Comparison of ENCODE assay signal across 1 cellular context in the genomic region with DNA sequence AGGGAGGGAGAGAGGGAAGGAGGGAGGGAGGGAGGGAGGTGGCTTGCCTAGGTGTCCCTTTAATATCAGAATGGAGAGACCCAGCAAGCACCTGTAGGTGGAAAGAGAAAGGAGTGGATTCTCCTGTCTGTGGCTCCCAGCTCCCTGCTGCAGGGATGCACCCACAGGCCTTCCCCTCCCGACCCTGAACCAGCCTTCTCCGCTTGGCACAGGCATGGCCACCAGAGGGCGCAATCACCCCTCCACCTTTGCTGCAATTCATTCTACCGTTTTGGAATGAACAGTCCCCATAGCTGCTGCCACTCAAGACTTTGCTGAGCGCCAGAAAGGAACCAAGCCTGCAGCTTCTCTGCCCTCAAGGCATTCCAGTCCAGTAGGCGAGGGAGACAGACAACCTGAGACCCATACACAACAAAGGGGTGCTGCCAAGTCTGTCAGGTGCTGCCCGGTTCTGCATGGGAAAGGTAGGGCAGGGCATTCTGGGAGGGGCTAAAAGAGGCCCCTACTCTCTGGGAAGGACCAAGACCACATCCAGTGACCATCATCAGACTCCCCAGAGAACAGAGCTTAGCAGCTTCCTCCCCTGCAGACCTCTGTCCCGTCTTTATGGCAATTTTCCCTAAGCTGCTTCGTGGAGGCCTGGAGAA.
TF ChIP-seq lines count a peak whose summit lies in the region.

No MANE protein-coding gene starts in this region.

TF ChIP-seq in WTC11, 78 proteins besides CTCF, POLR2A, EP300 and RAD21 (continued from another document):
- TF ChIP-seq, protein P1, sequence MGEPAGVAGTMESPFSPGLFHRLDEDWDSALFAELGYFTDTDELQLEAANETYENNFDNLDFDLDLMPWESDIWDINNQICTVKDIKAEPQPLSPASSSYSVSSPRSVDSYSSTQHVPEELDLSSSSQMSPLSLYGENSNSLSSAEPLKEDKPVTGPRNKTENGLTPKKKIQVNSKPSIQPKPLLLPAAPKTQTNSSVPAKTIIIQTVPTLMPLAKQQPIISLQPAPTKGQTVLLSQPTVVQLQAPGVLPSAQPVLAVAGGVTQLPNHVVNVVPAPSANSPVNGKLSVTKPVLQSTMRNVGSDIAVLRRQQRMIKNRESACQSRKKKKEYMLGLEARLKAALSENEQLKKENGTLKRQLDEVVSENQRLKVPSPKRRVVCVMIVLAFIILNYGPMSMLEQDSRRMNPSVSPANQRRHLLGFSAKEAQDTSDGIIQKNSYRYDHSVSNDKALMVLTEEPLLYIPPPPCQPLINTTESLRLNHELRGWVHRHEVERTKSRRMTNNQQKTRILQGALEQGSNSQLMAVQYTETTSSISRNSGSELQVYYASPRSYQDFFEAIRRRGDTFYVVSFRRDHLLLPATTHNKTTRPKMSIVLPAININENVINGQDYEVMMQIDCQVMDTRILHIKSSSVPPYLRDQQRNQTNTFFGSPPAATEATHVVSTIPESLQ (CRISPR knock-in tag; IDR thresholded peaks at IDR 0.05): no peak
- no peak for TF ChIP-seq NFATC4 (CRISPR knock-in tag; IDR thresholded peaks at IDR 0.05)
- TF ChIP-seq, protein P2, sequence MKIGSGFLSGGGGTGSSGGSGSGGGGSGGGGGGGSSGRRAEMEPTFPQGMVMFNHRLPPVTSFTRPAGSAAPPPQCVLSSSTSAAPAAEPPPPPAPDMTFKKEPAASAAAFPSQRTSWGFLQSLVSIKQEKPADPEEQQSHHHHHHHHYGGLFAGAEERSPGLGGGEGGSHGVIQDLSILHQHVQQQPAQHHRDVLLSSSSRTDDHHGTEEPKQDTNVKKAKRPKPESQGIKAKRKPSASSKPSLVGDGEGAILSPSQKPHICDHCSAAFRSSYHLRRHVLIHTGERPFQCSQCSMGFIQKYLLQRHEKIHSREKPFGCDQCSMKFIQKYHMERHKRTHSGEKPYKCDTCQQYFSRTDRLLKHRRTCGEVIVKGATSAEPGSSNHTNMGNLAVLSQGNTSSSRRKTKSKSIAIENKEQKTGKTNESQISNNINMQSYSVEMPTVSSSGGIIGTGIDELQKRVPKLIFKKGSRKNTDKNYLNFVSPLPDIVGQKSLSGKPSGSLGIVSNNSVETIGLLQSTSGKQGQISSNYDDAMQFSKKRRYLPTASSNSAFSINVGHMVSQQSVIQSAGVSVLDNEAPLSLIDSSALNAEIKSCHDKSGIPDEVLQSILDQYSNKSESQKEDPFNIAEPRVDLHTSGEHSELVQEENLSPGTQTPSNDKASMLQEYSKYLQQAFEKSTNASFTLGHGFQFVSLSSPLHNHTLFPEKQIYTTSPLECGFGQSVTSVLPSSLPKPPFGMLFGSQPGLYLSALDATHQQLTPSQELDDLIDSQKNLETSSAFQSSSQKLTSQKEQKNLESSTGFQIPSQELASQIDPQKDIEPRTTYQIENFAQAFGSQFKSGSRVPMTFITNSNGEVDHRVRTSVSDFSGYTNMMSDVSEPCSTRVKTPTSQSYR (CRISPR knock-in tag; IDR thresholded peaks at IDR 0.05): no peak
- TF ChIP-seq, protein P3, sequence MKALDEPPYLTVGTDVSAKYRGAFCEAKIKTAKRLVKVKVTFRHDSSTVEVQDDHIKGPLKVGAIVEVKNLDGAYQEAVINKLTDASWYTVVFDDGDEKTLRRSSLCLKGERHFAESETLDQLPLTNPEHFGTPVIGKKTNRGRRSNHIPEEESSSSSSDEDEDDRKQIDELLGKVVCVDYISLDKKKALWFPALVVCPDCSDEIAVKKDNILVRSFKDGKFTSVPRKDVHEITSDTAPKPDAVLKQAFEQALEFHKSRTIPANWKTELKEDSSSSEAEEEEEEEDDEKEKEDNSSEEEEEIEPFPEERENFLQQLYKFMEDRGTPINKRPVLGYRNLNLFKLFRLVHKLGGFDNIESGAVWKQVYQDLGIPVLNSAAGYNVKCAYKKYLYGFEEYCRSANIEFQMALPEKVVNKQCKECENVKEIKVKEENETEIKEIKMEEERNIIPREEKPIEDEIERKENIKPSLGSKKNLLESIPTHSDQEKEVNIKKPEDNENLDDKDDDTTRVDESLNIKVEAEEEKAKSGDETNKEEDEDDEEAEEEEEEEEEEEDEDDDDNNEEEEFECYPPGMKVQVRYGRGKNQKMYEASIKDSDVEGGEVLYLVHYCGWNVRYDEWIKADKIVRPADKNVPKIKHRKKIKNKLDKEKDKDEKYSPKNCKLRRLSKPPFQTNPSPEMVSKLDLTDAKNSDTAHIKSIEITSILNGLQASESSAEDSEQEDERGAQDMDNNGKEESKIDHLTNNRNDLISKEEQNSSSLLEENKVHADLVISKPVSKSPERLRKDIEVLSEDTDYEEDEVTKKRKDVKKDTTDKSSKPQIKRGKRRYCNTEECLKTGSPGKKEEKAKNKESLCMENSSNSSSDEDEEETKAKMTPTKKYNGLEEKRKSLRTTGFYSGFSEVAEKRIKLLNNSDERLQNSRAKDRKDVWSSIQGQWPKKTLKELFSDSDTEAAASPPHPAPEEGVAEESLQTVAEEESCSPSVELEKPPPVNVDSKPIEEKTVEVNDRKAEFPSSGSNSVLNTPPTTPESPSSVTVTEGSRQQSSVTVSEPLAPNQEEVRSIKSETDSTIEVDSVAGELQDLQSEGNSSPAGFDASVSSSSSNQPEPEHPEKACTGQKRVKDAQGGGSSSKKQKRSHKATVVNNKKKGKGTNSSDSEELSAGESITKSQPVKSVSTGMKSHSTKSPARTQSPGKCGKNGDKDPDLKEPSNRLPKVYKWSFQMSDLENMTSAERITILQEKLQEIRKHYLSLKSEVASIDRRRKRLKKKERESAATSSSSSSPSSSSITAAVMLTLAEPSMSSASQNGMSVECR (CRISPR knock-in tag; IDR thresholded peaks at IDR 0.05; ENCODE audit: borderline replicate concordance): no peak
- no peak for TF ChIP-seq ETV6 (CRISPR knock-in tag; IDR thresholded peaks at IDR 0.05)
- TF ChIP-seq, protein P4, sequence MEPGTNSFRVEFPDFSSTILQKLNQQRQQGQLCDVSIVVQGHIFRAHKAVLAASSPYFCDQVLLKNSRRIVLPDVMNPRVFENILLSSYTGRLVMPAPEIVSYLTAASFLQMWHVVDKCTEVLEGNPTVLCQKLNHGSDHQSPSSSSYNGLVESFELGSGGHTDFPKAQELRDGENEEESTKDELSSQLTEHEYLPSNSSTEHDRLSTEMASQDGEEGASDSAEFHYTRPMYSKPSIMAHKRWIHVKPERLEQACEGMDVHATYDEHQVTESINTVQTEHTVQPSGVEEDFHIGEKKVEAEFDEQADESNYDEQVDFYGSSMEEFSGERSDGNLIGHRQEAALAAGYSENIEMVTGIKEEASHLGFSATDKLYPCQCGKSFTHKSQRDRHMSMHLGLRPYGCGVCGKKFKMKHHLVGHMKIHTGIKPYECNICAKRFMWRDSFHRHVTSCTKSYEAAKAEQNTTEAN (CRISPR knock-in tag; IDR thresholded peaks at IDR 0.05): no peak
- TF ChIP-seq, protein P5, sequence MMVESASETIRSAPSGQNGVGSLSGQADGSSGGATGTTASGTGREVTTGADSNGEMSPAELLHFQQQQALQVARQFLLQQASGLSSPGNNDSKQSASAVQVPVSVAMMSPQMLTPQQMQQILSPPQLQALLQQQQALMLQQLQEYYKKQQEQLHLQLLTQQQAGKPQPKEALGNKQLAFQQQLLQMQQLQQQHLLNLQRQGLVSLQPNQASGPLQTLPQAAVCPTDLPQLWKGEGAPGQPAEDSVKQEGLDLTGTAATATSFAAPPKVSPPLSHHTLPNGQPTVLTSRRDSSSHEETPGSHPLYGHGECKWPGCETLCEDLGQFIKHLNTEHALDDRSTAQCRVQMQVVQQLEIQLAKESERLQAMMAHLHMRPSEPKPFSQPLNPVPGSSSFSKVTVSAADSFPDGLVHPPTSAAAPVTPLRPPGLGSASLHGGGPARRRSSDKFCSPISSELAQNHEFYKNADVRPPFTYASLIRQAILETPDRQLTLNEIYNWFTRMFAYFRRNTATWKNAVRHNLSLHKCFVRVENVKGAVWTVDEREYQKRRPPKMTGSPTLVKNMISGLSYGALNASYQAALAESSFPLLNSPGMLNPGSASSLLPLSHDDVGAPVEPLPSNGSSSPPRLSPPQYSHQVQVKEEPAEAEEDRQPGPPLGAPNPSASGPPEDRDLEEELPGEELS (CRISPR knock-in tag; IDR thresholded peaks at IDR 0.05): no peak
- TF ChIP-seq MYBL2 (CRISPR knock-in tag; IDR thresholded peaks at IDR 0.05): no peak
- TF ChIP-seq, protein P6, sequence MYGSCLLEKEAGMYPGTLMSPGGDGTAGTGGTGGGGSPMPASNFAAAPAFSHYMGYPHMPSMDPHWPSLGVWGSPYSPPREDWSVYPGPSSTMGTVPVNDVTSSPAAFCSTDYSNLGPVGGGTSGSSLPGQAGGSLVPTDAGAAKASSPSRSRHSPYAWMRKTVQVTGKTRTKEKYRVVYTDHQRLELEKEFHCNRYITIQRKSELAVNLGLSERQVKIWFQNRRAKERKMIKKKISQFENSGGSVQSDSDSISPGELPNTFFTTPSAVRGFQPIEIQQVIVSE (CRISPR knock-in tag; IDR thresholded peaks at IDR 0.05; ENCODE audit: borderline replicate concordance): no peak
- TF ChIP-seq, protein P7, sequence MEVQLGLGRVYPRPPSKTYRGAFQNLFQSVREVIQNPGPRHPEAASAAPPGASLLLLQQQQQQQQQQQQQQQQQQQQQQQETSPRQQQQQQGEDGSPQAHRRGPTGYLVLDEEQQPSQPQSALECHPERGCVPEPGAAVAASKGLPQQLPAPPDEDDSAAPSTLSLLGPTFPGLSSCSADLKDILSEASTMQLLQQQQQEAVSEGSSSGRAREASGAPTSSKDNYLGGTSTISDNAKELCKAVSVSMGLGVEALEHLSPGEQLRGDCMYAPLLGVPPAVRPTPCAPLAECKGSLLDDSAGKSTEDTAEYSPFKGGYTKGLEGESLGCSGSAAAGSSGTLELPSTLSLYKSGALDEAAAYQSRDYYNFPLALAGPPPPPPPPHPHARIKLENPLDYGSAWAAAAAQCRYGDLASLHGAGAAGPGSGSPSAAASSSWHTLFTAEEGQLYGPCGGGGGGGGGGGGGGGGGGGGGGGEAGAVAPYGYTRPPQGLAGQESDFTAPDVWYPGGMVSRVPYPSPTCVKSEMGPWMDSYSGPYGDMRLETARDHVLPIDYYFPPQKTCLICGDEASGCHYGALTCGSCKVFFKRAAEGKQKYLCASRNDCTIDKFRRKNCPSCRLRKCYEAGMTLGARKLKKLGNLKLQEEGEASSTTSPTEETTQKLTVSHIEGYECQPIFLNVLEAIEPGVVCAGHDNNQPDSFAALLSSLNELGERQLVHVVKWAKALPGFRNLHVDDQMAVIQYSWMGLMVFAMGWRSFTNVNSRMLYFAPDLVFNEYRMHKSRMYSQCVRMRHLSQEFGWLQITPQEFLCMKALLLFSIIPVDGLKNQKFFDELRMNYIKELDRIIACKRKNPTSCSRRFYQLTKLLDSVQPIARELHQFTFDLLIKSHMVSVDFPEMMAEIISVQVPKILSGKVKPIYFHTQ (CRISPR knock-in tag; IDR thresholded peaks at IDR 0.05): no peak
